In genomic region chr10:102420810-102421644, GRCh38 we compare ENCODE assay signal across 8 cellular contexts. TPM values are rescaled to one million over a fixed set of nuclear protein-coding genes. Genes with fewer than 3 reads are reported as not detected.
DNase-seq lines count a peak whose midpoint lies in the region; ATAC-seq, FAIRE-seq and TF ChIP-seq lines count a peak whose summit lies in the region.

FBXL15 (plus strand) TSS chr10:102420836; CDS start chr10:102421130, 294 bp downstream.

- H3K4me2 ChIP-seq in OCI-LY7 (ENCODE audit: low read length) (peak within 1 kb of the TSS; percentile 96), endothelial cell of umbilical vein (ENCODE audit: insufficient read depth, low read length) (peak within 1 kb of the TSS; percentile 67)

- no peaks in the 10 kb centered on the region for H3K9me2 ChIP-seq in OCI-LY7 (ENCODE audit: insufficient read depth, low read length)

- H3K4me1 ChIP-seq in OCI-LY7 (ENCODE audit: insufficient read depth, low read length, poor library complexity, severe bottlenecking): peaks cover 46% of the 10 kb centered on the region
- peaks cover 20% of the 10 kb centered on the region for H3K4me1 ChIP-seq in endothelial cell of umbilical vein (ENCODE audit: control insufficient read depth, extremely low read depth, insufficient read depth, low read length)

- TF ChIP-seq CTCF in OCI-LY7 (conservative IDR thresholded peaks at IDR 0.05; ENCODE audit: low read length): no peak
- TF ChIP-seq CTCF in endothelial cell of umbilical vein (IDR thresholded peaks at IDR 0.05; ENCODE audit: extremely low read depth in 1 of 2, insufficient read depth in 1 of 2, low read depth in 1 of 2, low read length in 2 of 2): no peak

- peak; percentile 52 for ATAC-seq in GM21526 (IDR thresholded peaks at IDR 0.05; ENCODE audit: low FRiP score, unreplicated experiment)

- TSS peak; percentile 83 for BruUV-seq in OCI-LY7 (replicated peaks; lab: Mats Ljungman, UMichigan)
- TSS peak; percentile 44 for BruUV-seq in endothelial cell of umbilical vein (replicated peaks; lab: Mats Ljungman, UMichigan)

- H4K20me1 ChIP-seq in OCI-LY7 (ENCODE audit: insufficient read depth, low read length) (no peaks in the 10 kb centered on the region), endothelial cell of umbilical vein (replicated peaks; ENCODE audit: control insufficient read depth, extremely low read depth, insufficient read depth, low read length) (no peaks in the 10 kb centered on the region)

- dilution Hi-C loops in endothelial cell of umbilical vein (cut with MboI; ENCODE audit: extremely low pct_ligation_motif_present, low sequenced_read_pairs): no loop called here

- peak within 1 kb of the TSS; percentile 79 for H3K4me3 ChIP-seq in OCI-LY7 (ENCODE audit: low read depth, low read length, poor library complexity, severe bottlenecking)
- H3K4me3 ChIP-seq in endothelial cell of umbilical vein (replicated peaks in 1 of 3; ENCODE audit: insufficient read depth in 1 of 3, low read depth in 1 of 3, low read length in 3 of 3): peak within 1 kb of the TSS; percentile 64 to 73 (median 70)

- H3K79me2 ChIP-seq in OCI-LY7 (ENCODE audit: insufficient read depth, low read depth, low read length): peaks cover 6% of the 10 kb centered on the region; the same call in 1 of the 2 replicates
- H3K79me2 ChIP-seq in endothelial cell of umbilical vein (ENCODE audit: control insufficient read depth, insufficient read depth, low read length): no peaks in the 10 kb centered on the region

- H3K9ac ChIP-seq in endothelial cell of umbilical vein (replicated peaks; ENCODE audit: extremely low read depth, insufficient read depth, low read length): peak within 1 kb of the TSS; percentile 19

- intact Hi-C loops in OCI-LY7 (cut with micrococcal nuclease; ENCODE audit: unreplicated experiment): loop anchor here (1.0 to 5.0 kb wide), 7 partner anchors 11 to 161 kb away; partner anchors contain the start of genes ACTR1A, CUEDC2 and SUFU
- intact Hi-C loops in endothelial cell of umbilical vein (cut with micrococcal nuclease): loop anchor here (1.0 to 5.0 kb wide), 4 partner anchors 29 to 226 kb away; partner anchors contain the start of genes ACTR1A and SUFU

- DNase-seq in D341Med (ENCODE audit: low spot score) (peak; percentile 78), HuH-7.5 (ENCODE audit: low spot score) (peak; percentile 96), OCI-LY7 (ENCODE audit: low spot score) (peak; percentile 99), activated T-cell treated with anti-CD3 and anti-CD28 coated beads for 1 hour (ENCODE audit: low read depth) (peak; percentile 95), endothelial cell of umbilical vein (ENCODE audit: low read depth, low spot score) (peak; percentile 96), middle frontal gyrus (ENCODE audit: extremely low spot score, low spot score) (peak; percentile 89)
- peak; percentile 94 to 95 for DNase-seq in stimulated activated CD8-positive, alpha-beta memory T cell treated with anti-CD3 and anti-CD28 coated beads, Interleukin-2, amount 100 ng/mL, for 48 hours (ENCODE audit: low read depth in 2 of 2)

- H3K9me3 ChIP-seq in OCI-LY7 (ENCODE audit: low read length) (no peaks in the 10 kb centered on the region), endothelial cell of umbilical vein (replicated peaks; ENCODE audit: control insufficient read depth, insufficient read depth, low read length) (no peaks in the 10 kb centered on the region)

- H3K36me3 ChIP-seq in OCI-LY7 (ENCODE audit: insufficient read depth, low read length) (peaks cover 11% of the 10 kb centered on the region; the same call in 1 of the 2 replicates), endothelial cell of umbilical vein (ENCODE audit: control insufficient read depth in 2 of 2, extremely low read depth in 1 of 2, insufficient read depth in 2 of 2, low read length in 2 of 2) (peaks cover 0 to 9% of the 10 kb centered on the region in 2 experiments)

- peaks cover 3 to 7% of the 10 kb centered on the region in 2 experiments for H3K27me3 ChIP-seq in endothelial cell of umbilical vein (ENCODE audit: control insufficient read depth in 2 of 2, insufficient read depth in 2 of 2, low read length in 2 of 2)

- TF ChIP-seq POLR2A in endothelial cell of umbilical vein (IDR thresholded peaks at IDR 0.05; ENCODE audit: low read depth, low read length): peak; percentile 27

- POLR2A ChIA-PET in OCI-LY7 (lab: Charles Lee): interaction anchor here (0.9 to 1.8 kb wide), 11 partner anchors 10 to 91 kb away, joined by 3 to 11 read pairs (median 3); partner anchors contain the start of genes ACTR1A, C10orf95 and CUEDC2
- POLR2A ChIA-PET in endothelial cell of umbilical vein (lab: Charles Lee): interaction anchor here (0.5 to 1.8 kb wide), 2 partner anchors 11 to 238 kb away, joined by 6 to 11 read pairs; partner anchors contain the start of gene CUEDC2

- H3K9me1 ChIP-seq in endothelial cell of umbilical vein (replicated peaks; ENCODE audit: control insufficient read depth, extremely low read depth, insufficient read depth, low read length): no peaks in the 10 kb centered on the region

- peak; percentile 95 for FAIRE-seq in endothelial cell of umbilical vein (lab: Jason Lieb, UNC)

- H2AFZ ChIP-seq in OCI-LY7 (ENCODE audit: low read length): peak within 1 kb of the TSS; percentile 80
- peak within 1 kb of the TSS; percentile 78 for H2AFZ ChIP-seq in endothelial cell of umbilical vein (ENCODE audit: low read depth, low read length)

- H3K27ac ChIP-seq in OCI-LY7 (ENCODE audit: low read depth, low read length, poor library complexity, severe bottlenecking) (peak within 1 kb of the TSS; percentile 82), endothelial cell of umbilical vein (ENCODE audit: insufficient read depth, low read depth, low read length) (no peak within 1 kb of the TSS)

- CTCF ChIA-PET in OCI-LY7 (lab: Charles Lee; ENCODE audit: unreplicated experiment): interaction anchor here (0.9 to 1.2 kb wide), 2 partner anchors 11 to 21 kb away, joined by 3 to 5 read pairs; partner anchors contain the start of gene CUEDC2
- CTCF ChIA-PET in endothelial cell of umbilical vein (lab: Charles Lee): interaction anchor here (0.7 to 6.5 kb wide), 19 partner anchors 8 to 252 kb away, joined by 3 to 74 read pairs (median 7); partner anchors contain the start of genes C10orf95, CUEDC2, ELOVL3 and NFKB2

TF ChIP-seq in endothelial cell of umbilical vein, 7 proteins besides CTCF, POLR2A, EP300 and RAD21:
- no peak for TF ChIP-seq EZH2 (IDR thresholded peaks at IDR 0.05; ENCODE audit: borderline replicate concordance, low read depth, low read length, severe bottlenecking)
- peak; percentile 66 for TF ChIP-seq POLR2AphosphoS5 (IDR thresholded peaks at IDR 0.05; ENCODE audit: insufficient read depth, low read depth, low read length)

RNA-seq across cellular contexts. Expression of gene FBXL15, which starts in this region (rescaled TPM):
- total RNA-seq in OCI-LY7 (2014; rRNA removed; shearing (Covaris generic)): 13.3 and 20.9 TPM in 2 replicates
- total RNA-seq in OCI-LY7 (2022): 13.4 and 18.2 TPM in 2 replicates
- 9.9 and 10.7 TPM in 2 replicates for total RNA-seq in endothelial cell of umbilical vein
- polyA plus RNA-seq in endothelial cell of umbilical vein: 15.3 and 21.6 TPM in 2 replicates
- polyA plus RNA-seq in endothelial cell of umbilical vein (2011; cell fraction: cytosol; rRNA removed): 5.9 and 10.1 TPM in 2 replicates
- polyA plus RNA-seq in endothelial cell of umbilical vein (2011; cell fraction: nucleus; rRNA removed): 11.6 and 11.7 TPM in 2 replicates
- 4.3 and 6.2 TPM in 2 replicates for polyA plus RNA-seq in endothelial cell of umbilical vein (2012)
- polyA minus RNA-seq in endothelial cell of umbilical vein: 1.4 and 2.0 TPM in 2 replicates
- polyA minus RNA-seq in endothelial cell of umbilical vein (2011; cell fraction: cytosol; rRNA and poly(A)+ RNA removed): 8.5 TPM
- 1.5 and 1.8 TPM in 2 replicates for polyA minus RNA-seq in endothelial cell of umbilical vein (2011; cell fraction: nucleus; rRNA and poly(A)+ RNA removed)
